In the genomic region with DNA sequence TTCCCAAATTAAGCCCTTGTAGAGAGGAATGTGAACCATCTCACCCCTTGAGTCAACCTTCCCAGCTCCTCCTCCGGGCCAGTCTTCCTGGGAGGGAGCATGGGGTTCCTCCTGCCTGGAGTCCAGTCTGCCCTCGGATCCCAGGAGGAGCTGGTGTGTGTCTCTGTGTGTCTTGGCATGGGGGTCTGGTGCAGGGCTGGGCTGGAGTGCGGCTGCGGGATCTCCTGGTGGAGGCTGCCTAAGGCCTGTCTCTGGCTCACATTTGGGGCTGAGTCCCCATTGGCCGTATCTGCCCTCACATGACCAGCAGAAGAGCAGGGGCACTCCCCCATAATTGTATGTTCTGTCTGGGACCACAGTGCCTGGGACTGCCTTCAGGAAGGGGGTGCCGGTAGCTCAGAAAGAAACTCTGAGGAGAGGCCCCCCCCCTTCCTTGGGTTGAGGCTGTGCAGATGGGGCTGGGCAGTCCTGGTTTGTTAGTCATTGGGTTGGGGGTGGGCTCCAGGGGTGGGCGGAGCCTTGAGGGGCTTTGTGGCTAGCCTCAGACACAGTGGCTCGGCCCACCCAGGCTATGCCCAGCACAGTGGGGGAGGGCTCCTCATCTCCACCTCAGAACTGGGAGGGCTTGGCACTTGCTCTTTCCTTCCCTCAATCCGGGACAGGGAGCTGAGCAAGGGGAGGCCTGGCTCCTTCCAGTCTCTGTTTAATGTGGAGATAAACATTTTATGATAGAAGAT, we compare ENCODE assay signal across 10 cellular contexts. TPM values are rescaled to one million over a fixed set of nuclear protein-coding genes. Genes with fewer than 3 reads are reported as not detected.
DNase-seq lines count a peak whose midpoint lies in the region; ATAC-seq, FAIRE-seq and TF ChIP-seq lines count a peak whose summit lies in the region.
"Had no signal": no experiment of that assay in that cellular context is flagged by ENCODE, and none has a peak within 500 bp of the region (broad histone marks: within the 10 kb centered on the region; RNA-seq: fewer than 3 reads in every experiment).

No MANE protein-coding gene starts in this region.

- H2BK12ac ChIP-seq in neuronal stem cell (ENCODE audit: low read length), result no peak overlapping the region

- H3K4me1 ChIP-seq in DOHH2 (ENCODE audit: control insufficient read depth, low read length) (peaks cover 53% of the 10 kb centered on the region), OCI-LY7 (ENCODE audit: insufficient read depth, low read length, poor library complexity, severe bottlenecking) (peaks cover 48% of the 10 kb centered on the region), esophagus (ENCODE audit: control insufficient read depth in 2 of 2, insufficient read depth in 2 of 2, low read length in 1 of 2) (peaks cover 16 to 30% of the 10 kb centered on the region in 2 donors), neuronal stem cell (ENCODE audit: control insufficient read depth in 2 of 2, insufficient read depth in 1 of 2, low read depth in 1 of 2, low read length in 2 of 2) (peaks cover 33 to 46% of the 10 kb centered on the region in 2 donors), small intestine (ENCODE audit: control insufficient read depth in 2 of 2, insufficient read depth in 1 of 2, low read depth in 1 of 2, low read length in 1 of 2) (peaks cover 3 to 10% of the 10 kb centered on the region in 2 donors)

- peak overlapping the region; percentile 84 for H3K18ac ChIP-seq in neuronal stem cell (ENCODE audit: low read length)

- FAIRE-seq in small intestine (lab: Jason Lieb, UNC), result no peak
- FAIRE-seq: colon had no signal

- DNase-seq in OCI-LY7 (ENCODE audit: low spot score), result no peak
- DNase-seq in neuronal stem cell (ENCODE audit: low spot score), result peak; percentile 83
- no peak for DNase-seq in small intestine
- DNase-seq in stimulated activated CD4-positive, alpha-beta T cell treated with anti-CD3 and anti-CD28 coated beads, Interleukin-2, amount 100 ng/mL, for 24 hours, result no peak
- DNase-seq in activated CD4-positive, alpha-beta T cell treated with anti-CD3 and anti-CD28 coated beads, Interleukin-2, amount 50 U/mL, for 1 hour, result no peak

- H4K20me1 ChIP-seq in DOHH2 (ENCODE audit: control insufficient read depth, insufficient read depth, low read depth, low read length), result 0 out of 2 replicates have a peak, but pooled peaks cover 8% of the 10 kb centered on the region
- H4K20me1 ChIP-seq in OCI-LY7 (ENCODE audit: insufficient read depth, low read length), result no peaks in the 10 kb centered on the region

- H3K27me3 ChIP-seq in DOHH2 (ENCODE audit: control insufficient read depth, low read length), result peaks cover 22% of the 10 kb centered on the region
- H3K27me3 ChIP-seq in esophagus (ENCODE audit: control insufficient read depth in 1 of 2, insufficient read depth in 2 of 2, low read length in 2 of 2), result no peaks in the 10 kb centered on the region
- peaks cover 6 to 29% (median 24%) of the 10 kb centered on the region in 3 experiments for H3K27me3 ChIP-seq in neuronal stem cell (ENCODE audit: control insufficient read depth in 3 of 3, insufficient read depth in 3 of 3, low read depth in 1 of 3, low read length in 3 of 3)
- no peaks in the 10 kb centered on the region for H3K27me3 ChIP-seq in small intestine (ENCODE audit: control insufficient read depth in 2 of 2, insufficient read depth in 2 of 2, low read length in 2 of 2)

- no peak overlapping the region for H3K23ac ChIP-seq in neuronal stem cell (ENCODE audit: low read depth, low read length, poor library complexity)

- intact Hi-C loops in OCI-LY7 (cut with micrococcal nuclease; ENCODE audit: unreplicated experiment), result loop anchor here (1.0 to 5.0 kb wide), 2 partner anchors 37 to 135 kb away; no protein-coding TSS in a partner anchor

- no peaks in the 10 kb centered on the region for H3K9me3 ChIP-seq in DOHH2 (ENCODE audit: control insufficient read depth, insufficient read depth, low read length)
- H3K9me3 ChIP-seq in OCI-LY7 (ENCODE audit: low read length), result no peaks in the 10 kb centered on the region
- no peaks in the 10 kb centered on the region for H3K9me3 ChIP-seq in esophagus (ENCODE audit: control insufficient read depth in 2 of 2, insufficient read depth in 1 of 2, low read depth in 1 of 2, low read length in 1 of 2)
- H3K9me3 ChIP-seq in neuronal stem cell (replicated peaks in 1 of 2; ENCODE audit: control insufficient read depth in 2 of 2, insufficient read depth in 1 of 2, low read depth in 1 of 2, low read length in 2 of 2), result no peaks in the 10 kb centered on the region
- H3K9me3 ChIP-seq in small intestine (ENCODE audit: control insufficient read depth, low read depth), result no peaks in the 10 kb centered on the region

- no peak overlapping the region for H2AFZ ChIP-seq in OCI-LY7 (ENCODE audit: low read length)
- H2AFZ ChIP-seq in neuronal stem cell (ENCODE audit: low read length), result peak overlapping the region; percentile 18

- H3K14ac ChIP-seq in neuronal stem cell (ENCODE audit: low read length), result no peak overlapping the region

- H2BK5ac ChIP-seq in neuronal stem cell (ENCODE audit: low read length), result no peak overlapping the region

- no peak overlapping the region for H3K9ac ChIP-seq in neuronal stem cell (ENCODE audit: low read depth, low read length, poor library complexity)

- ATAC-seq in HG03521 (IDR thresholded peaks at IDR 0.05; ENCODE audit: unreplicated experiment), result no peak

- H2BK15ac ChIP-seq in neuronal stem cell (ENCODE audit: low read length), result peak overlapping the region; percentile 34

- no peak overlapping the region for H3K4ac ChIP-seq in neuronal stem cell (ENCODE audit: low read length)

- CTCF ChIA-PET in OCI-LY7 (lab: Charles Lee; ENCODE audit: unreplicated experiment), result interaction anchor here (0.5 to 2.0 kb wide), 11 partner anchors 13 to 336 kb away, joined by 3 to 16 read pairs (median 4); partner anchors contain the start of gene USP2

- WGBS in esophagus, 2 donors, result 57 to 71% methylated on average over 9 of the region's 9 CpGs
- no CpG with 5 or more reads among the region's 9 CpGs for WGBS in neuronal stem cell (ENCODE audit: extremely low coverage in 2 of 2, insufficient read length in 2 of 2, insufficient replicate concordance in 1 of 2), 2 donors
- 55 to 82% (median 77%) methylated on average over 9 of the region's 9 CpGs for WGBS in small intestine, 3 donors

- H4K91ac ChIP-seq in neuronal stem cell (ENCODE audit: low read depth, low read length, poor library complexity), result no peak overlapping the region

- peaks cover 28% of the 10 kb centered on the region for H3K36me3 ChIP-seq in DOHH2 (ENCODE audit: control insufficient read depth, low read length)
- H3K36me3 ChIP-seq in OCI-LY7 (ENCODE audit: insufficient read depth, low read length), result peaks cover 6% of the 10 kb centered on the region; the same call in 1 of the 2 replicates
- H3K36me3 ChIP-seq in esophagus (ENCODE audit: control insufficient read depth in 2 of 2, insufficient read depth in 2 of 2, low read length in 1 of 2), result peaks cover 0 to 9% of the 10 kb centered on the region in 2 donors
- peaks cover 16% of the 10 kb centered on the region in 2 donors for H3K36me3 ChIP-seq in neuronal stem cell (replicated peaks in 1 of 2; ENCODE audit: control insufficient read depth in 2 of 2, insufficient read depth in 2 of 2, low read length in 2 of 2)
- peaks cover 0 to 2% of the 10 kb centered on the region in 2 donors for H3K36me3 ChIP-seq in small intestine (ENCODE audit: control insufficient read depth in 2 of 2, insufficient read depth in 2 of 2, low read length in 2 of 2)

- H3K27ac ChIP-seq in DOHH2 (ENCODE audit: low read depth, low read length) (no peak overlapping the region), OCI-LY7 (ENCODE audit: low read depth, low read length, poor library complexity, severe bottlenecking) (no peak overlapping the region), esophagus (ENCODE audit: low read depth in 2 of 2, low read length in 1 of 2) (peak overlapping the region; percentile 44 to 60), neuronal stem cell (replicated peaks; ENCODE audit: low read length) (peak overlapping the region; percentile 75), small intestine (ENCODE audit: low read depth in 1 of 2, low read length in 1 of 2) (peak overlapping the region in 1 of 2 donors; percentile 53)

- peak overlapping the region; percentile 5; the same call in 1 of the 2 replicates for H3K4me3 ChIP-seq in DOHH2 (ENCODE audit: low read length)
- peak overlapping the region; percentile 13 for H3K4me3 ChIP-seq in OCI-LY7 (ENCODE audit: low read depth, low read length, poor library complexity, severe bottlenecking)
- H3K4me3 ChIP-seq in esophagus (ENCODE audit: low read depth in 1 of 2, low read length in 2 of 2), result no peak overlapping the region
- H3K4me3 ChIP-seq in neuronal stem cell (ENCODE audit: low read length in 2 of 2), result no peak overlapping the region
- H3K4me3 ChIP-seq in small intestine (ENCODE audit: low read depth in 1 of 2, low read length in 2 of 2), result no peak overlapping the region

- BruUV-seq in OCI-LY7 (replicated peaks; lab: Mats Ljungman, UMichigan), result no TSS peak

- H3K4me2 ChIP-seq in DOHH2 (ENCODE audit: low read length), result peak overlapping the region; percentile 29
- peak overlapping the region; percentile 50 for H3K4me2 ChIP-seq in OCI-LY7 (ENCODE audit: low read length)
- H3K4me2 ChIP-seq in neuronal stem cell (ENCODE audit: insufficient read depth, low read length, poor library complexity, severe bottlenecking), result peak overlapping the region; percentile 58

- no peak overlapping the region for H2BK120ac ChIP-seq in neuronal stem cell (ENCODE audit: low read depth, low read length)

- POLR2A ChIA-PET in OCI-LY7 (lab: Charles Lee), result interaction anchor here (0.5 to 1.8 kb wide), 13 partner anchors 19 to 1964 kb away, joined by 3 to 7 read pairs (median 3); partner anchors contain the start of genes HINFP and USP2

- H3K79me1 ChIP-seq in neuronal stem cell (ENCODE audit: low read depth, low read length), result peaks cover 22% of the 10 kb centered on the region

- H3K9me2 ChIP-seq in DOHH2 (replicated peaks; ENCODE audit: control insufficient read depth, low read length) (no peaks in the 10 kb centered on the region), OCI-LY7 (ENCODE audit: insufficient read depth, low read length) (no peaks in the 10 kb centered on the region)

- H3K79me2 ChIP-seq in DOHH2 (ENCODE audit: control insufficient read depth, low read length) (peaks cover 36% of the 10 kb centered on the region), OCI-LY7 (ENCODE audit: insufficient read depth, low read depth, low read length) (peaks cover 10% of the 10 kb centered on the region; the same call in 1 of the 2 replicates)

- TF ChIP-seq CTCF in DOHH2 (IDR thresholded peaks at IDR 0.05; ENCODE audit: low read depth, low read length, poor library complexity, severe bottlenecking) (no peak), OCI-LY7 (conservative IDR thresholded peaks at IDR 0.05; ENCODE audit: low read length) (no peak)

- no peak overlapping the region for H4K8ac ChIP-seq in neuronal stem cell (ENCODE audit: low read depth, low read length)

- peak overlapping the region; percentile 5 for H2AK5ac ChIP-seq in neuronal stem cell (ENCODE audit: low read depth, low read length)

- 0 out of 2 replicates have a peak, but pooled peaks cover 3% of the 10 kb centered on the region for H3F3A ChIP-seq in DOHH2 (ENCODE audit: control insufficient read depth, insufficient read depth)

RNA-seq across cellular contexts. Expression of gene C1QTNF5, which starts 2.9 kb away (rescaled TPM):
- not detected in 2 replicates for total RNA-seq in OCI-LY7 (2014; rRNA removed; shearing (Covaris generic))
- total RNA-seq in OCI-LY7 (2022), result not detected in 2 replicates
- polyA plus RNA-seq in esophagus (1 to 10 TPM; 4.8 to 6.7 TPM), small intestine (10 to 100 TPM in 1 of 3 donors, 1 to 10 TPM in 1, under 1 TPM in 1; 0.89 to 22.5 (median 7.3) TPM)
- 3.1 TPM for polyA plus RNA-seq in neuronal stem cell (2013, experiment 1 of 2)
- polyA plus RNA-seq in neuronal stem cell (2013, experiment 2 of 2), result 3.3 TPM

RNA-seq across cellular contexts. Expression of gene RNF26, which starts 3.4 kb away (rescaled TPM):
- total RNA-seq in OCI-LY7 (2014; rRNA removed; shearing (Covaris generic)), result 11.7 and 13.9 TPM in 2 replicates
- total RNA-seq in OCI-LY7 (2022), result 52.5 and 56.2 TPM in 2 replicates
- polyA plus RNA-seq in esophagus (10 to 100 TPM in 1 of 2 donors, 1 to 10 TPM in 1; 7.4 to 16.2 TPM), small intestine (10 to 100 TPM in 1 of 3 donors, 1 to 10 TPM in 2; 6.5 to 27.3 (median 7.8) TPM)
- polyA plus RNA-seq in neuronal stem cell (2013, experiment 1 of 2), result 79.3 TPM
- polyA plus RNA-seq in neuronal stem cell (2013, experiment 2 of 2), result 79.8 TPM

RNA-seq across cellular contexts. Expression of gene MFRP, which starts 8.8 kb away (rescaled TPM):
- not detected in 2 replicates for total RNA-seq in OCI-LY7 (2014; rRNA removed; shearing (Covaris generic))
- not detected in 2 replicates for total RNA-seq in OCI-LY7 (2022)
- polyA plus RNA-seq in esophagus, result not detected
- polyA plus RNA-seq in neuronal stem cell (2013, experiment 1 of 2), result not detected
- polyA plus RNA-seq in neuronal stem cell (2013, experiment 2 of 2), result not detected
- polyA plus RNA-seq in small intestine, result under 1 TPM in 1 of 3 donors, not detected in 2; 0.03 TPM
- total RNA-seq: progenitor cell of endocrine pancreas had no signal

RNA-seq across cellular contexts. Expression of gene MCAM, which starts 20.8 kb away (rescaled TPM):
- 0.69 and 2.6 TPM in 2 replicates for total RNA-seq in OCI-LY7 (2014; rRNA removed; shearing (Covaris generic))
- total RNA-seq in OCI-LY7 (2022), result 1.3 and 3.2 TPM in 2 replicates
- polyA plus RNA-seq in esophagus (10 to 100 TPM; 10.3 to 34.4 TPM), small intestine (10 to 100 TPM in 1 of 3 donors, 1 to 10 TPM in 2; 1.1 to 82.3 (median 2.7) TPM)
- polyA plus RNA-seq in neuronal stem cell (2013, experiment 1 of 2), result 20.2 TPM
- 19.8 TPM for polyA plus RNA-seq in neuronal stem cell (2013, experiment 2 of 2)

RNA-seq across cellular contexts. Expression of gene USP2, which starts 43.7 kb away (rescaled TPM):
- total RNA-seq in OCI-LY7 (2014; rRNA removed; shearing (Covaris generic)), result 4.3 and 10.6 TPM in 2 replicates
- total RNA-seq in OCI-LY7 (2022), result 20.6 and 24.5 TPM in 2 replicates
- 1 to 10 TPM; 2.1 to 4.9 TPM for polyA plus RNA-seq in esophagus
- polyA plus RNA-seq in neuronal stem cell (2013, experiment 1 of 2), result 4.2 TPM
- 4.4 TPM for polyA plus RNA-seq in neuronal stem cell (2013, experiment 2 of 2)
- 10 to 100 TPM in 2 of 3 donors, 1 to 10 TPM in 1; 5.2 to 19.5 (median 15.4) TPM for polyA plus RNA-seq in small intestine

Comparison
In these comparisons a context has a peak if more than half of its experiments do, and no peak if none do; other contexts are left out.
1. H3K27ac ChIP-seq: peak in esophagus (2 of 2) and neuronal stem cell (single experiment); none in DOHH2 (single experiment) and OCI-LY7 (single experiment).
2. H3K4me3 ChIP-seq: peak in DOHH2 (single experiment) and OCI-LY7 (single experiment); none in esophagus (0 of 2), neuronal stem cell (0 of 2) and small intestine (0 of 2).
3. Peak in every context shown above with its lines, with median percentiles within 50 percentile points of each other: H3K4me2 ChIP-seq.